ENCODE assay signal across 21 cellular contexts in genomic region chr16:77679336-77679735, GRCh38.
"Had no signal": no experiment of that assay in that cellular context is flagged by ENCODE, and none has a peak within 500 bp of the region (broad histone marks: within the 10 kb centered on the region; RNA-seq: fewer than 3 reads in every experiment).

No MANE protein-coding gene starts in this region.

- H3K4me3 Mint-ChIP-seq: activated B cell treated with CpG ODN at 0.5 μM for 24 hours; activated CD4-positive, alpha-beta T cell treated with anti-CD3 and anti-CD28 coated beads, Interleukin-2, amount 10 ng/mL, durations not matched to agents 24 days and 14 days; activated CD8-positive, alpha-beta T cell treated with anti-CD3 and anti-CD28 coated beads, Interleukin-2, amount 10 ng/mL, durations not matched to agents 7 days and 5 days; activated T-cell treated with anti-CD3 and anti-CD28 coated beads, Interleukin-2, amount 50 U/mL, for 72 hours; endodermal cell; mesothelial cell of epicardium; stimulated activated naive CD8-positive, alpha-beta T cell treated with anti-CD3 and anti-CD28 coated beads, Interleukin-15, Interleukin-2, amounts not matched to agents 100 ng/mL and 50 ng/mL, for 24 hours; type B pancreatic cell had no signal

- ATAC-seq: activated CD8-positive, alpha-beta T cell treated with anti-CD3 and anti-CD28 coated beads, Interleukin-2, amount 10 ng/mL, durations not matched to agents 7 days and 5 days; activated naive CD4-positive, alpha-beta T cell treated with anti-CD3 and anti-CD28 coated beads, Interleukin-2, amount 50 U/mL, for 72 hours; activated T-cell treated with anti-CD3 and anti-CD28 coated beads, Interleukin-2, amount 50 U/mL, for 72 hours; right cardiac atrium had no signal

- H3K27ac Mint-ChIP-seq: activated B cell treated with CpG ODN at 0.5 μM for 24 hours; activated CD4-positive, alpha-beta T cell treated with anti-CD3 and anti-CD28 coated beads, Interleukin-2, amount 10 ng/mL, durations not matched to agents 24 days and 14 days; activated CD8-positive, alpha-beta T cell treated with anti-CD3 and anti-CD28 coated beads, Interleukin-2, amount 10 ng/mL, durations not matched to agents 7 days and 5 days; activated naive CD4-positive, alpha-beta T cell treated with anti-CD3 and anti-CD28 coated beads, Interleukin-2, amount 50 U/mL, for 72 hours; activated T-cell treated with anti-CD3 and anti-CD28 coated beads, Interleukin-2, amount 50 U/mL, for 72 hours; endodermal cell; mesothelial cell of epicardium; stimulated activated naive CD8-positive, alpha-beta T cell treated with anti-CD3 and anti-CD28 coated beads, Interleukin-15, Interleukin-2, amounts not matched to agents 100 ng/mL and 50 ng/mL, for 24 hours; type B pancreatic cell had no signal

- H3K36me3 Mint-ChIP-seq: activated naive CD4-positive, alpha-beta T cell treated with anti-CD3 and anti-CD28 coated beads, Interleukin-2, amount 50 U/mL, for 72 hours; mesothelial cell of epicardium; type B pancreatic cell had no signal

- H3K27me3 Mint-ChIP-seq: activated B cell treated with CpG ODN at 0.5 μM for 24 hours; stimulated activated naive CD8-positive, alpha-beta T cell treated with anti-CD3 and anti-CD28 coated beads, Interleukin-15, Interleukin-2, amounts not matched to agents 100 ng/mL and 50 ng/mL, for 24 hours had no signal

- H3K9me3 Mint-ChIP-seq: activated B cell treated with CpG ODN at 0.5 μM for 24 hours; activated CD4-positive, alpha-beta T cell treated with anti-CD3 and anti-CD28 coated beads, Interleukin-2, amount 10 ng/mL, durations not matched to agents 24 days and 14 days; activated naive CD4-positive, alpha-beta T cell treated with anti-CD3 and anti-CD28 coated beads, Interleukin-2, amount 50 U/mL, for 72 hours; activated T-cell treated with anti-CD3 and anti-CD28 coated beads, Interleukin-2, amount 50 U/mL, for 72 hours; endodermal cell; mesothelial cell of epicardium; stimulated activated naive CD8-positive, alpha-beta T cell treated with anti-CD3 and anti-CD28 coated beads, Interleukin-15, Interleukin-2, amounts not matched to agents 100 ng/mL and 50 ng/mL, for 24 hours; type B pancreatic cell had no signal

- H3K4me1 Mint-ChIP-seq: activated CD4-positive, alpha-beta T cell treated with anti-CD3 and anti-CD28 coated beads, Interleukin-2, amount 10 ng/mL, durations not matched to agents 24 days and 14 days; endodermal cell had no signal

- H3K4me3 ChIP-seq: dorsolateral prefrontal cortex, hepatocyte, lung, prostate gland had no signal

- DNase-seq: activated B cell treated with CpG ODN at 0.5 μM for 24 hours; activated CD4-positive, alpha-beta T cell treated with anti-CD3 and anti-CD28 coated beads, Interleukin-2, amount 10 ng/mL, durations not matched to agents 24 days and 14 days; activated CD8-positive, alpha-beta memory T cell treated with anti-CD3 and anti-CD28 coated beads, Interleukin-2, amount 50 U/mL, for 48 hours; activated CD8-positive, alpha-beta T cell treated with anti-CD3 and anti-CD28 coated beads, Interleukin-2, amount 10 ng/mL, durations not matched to agents 7 days and 5 days; activated gamma-delta T cell; activated T-cell treated with anti-CD3 and anti-CD28 coated beads, Interleukin-2, amount 50 U/mL, for 72 hours; amniotic stem cell; dorsolateral prefrontal cortex; endodermal cell; islet precursor cell; right cardiac atrium; small intestine; stimulated activated CD4-positive, alpha-beta T cell treated with anti-CD3 and anti-CD28 coated beads, Interleukin-4, amount 100 ng/mL, for 4 hours; stimulated activated CD8-positive, alpha-beta memory T cell treated with anti-CD3 and anti-CD28 coated beads, Interleukin-4, amount 100 ng/mL, for 48 hours had no signal

- H3K27ac ChIP-seq: dorsolateral prefrontal cortex, hepatocyte, prostate gland had no signal
